Comparison of ENCODE assay signal across 28 cellular contexts in genomic region chr9:132748450-132748849, GRCh38.
DNase-seq lines count a peak whose midpoint lies in the region; ATAC-seq and TF ChIP-seq lines count a peak whose summit lies in the region.
"Had no signal": no experiment of that assay in that cellular context is flagged by ENCODE, and none has a peak within 500 bp of the region (broad histone marks: within the 10 kb centered on the region; RNA-seq: fewer than 3 reads in every experiment).

No MANE protein-coding gene starts in this region.

- DNase-seq in Ammon's horn (ENCODE audit: low spot score) (peak; percentile 32), cerebellum (ENCODE audit: low spot score) (peak; percentile 38), neural crest cell (ENCODE audit: low read depth, low spot score) (no peak), stomach (no peak)
- DNase-seq: ACHN; activated CD4-positive, alpha-beta T cell treated with anti-CD3 and anti-CD28 coated beads for 36 hours; activated gamma-delta T cell treated with Interleukin-2 at 50 U/mL for 16 hours; activated naive CD8-positive, alpha-beta T cell treated with anti-CD3 and anti-CD28 coated beads, Interleukin-2, amount 10 ng/mL, durations not matched to agents 7 days and 5 days; activated T-cell treated with anti-CD3 and anti-CD28 coated beads, Interleukin-2, amount 50 U/mL, for 24 hours; CD8-positive, alpha-beta memory T cell; DMS153; NCI-H1436 treated with DMSO at 0.1 percent for 48 hours; NCI-H510A; nephron progenitor cell; ovary; retina; small intestine; stimulated activated naive CD4-positive, alpha-beta T cell; SW 1271; T1000; testis; uterus had no signal

- H3K4me1 ChIP-seq in HEK293 (ENCODE audit: control insufficient read depth, insufficient read depth, low read length) (peaks cover 28% of the 10 kb centered on the region), stomach (peaks cover 0 to 18% (median 9%) of the 10 kb centered on the region in 4 donors)
- H3K4me1 ChIP-seq: testis, uterus had no signal

- POLR2A ChIA-PET in HEK293 (lab: Yijun Ruan, JAX), result no interaction called here

- no peaks in the 10 kb centered on the region for H3K36me3 Mint-ChIP-seq in neural crest cell (ENCODE audit: low read depth)
- H3K36me3 Mint-ChIP-seq: activated naive CD8-positive, alpha-beta T cell treated with anti-CD3 and anti-CD28 coated beads, Interleukin-2, amount 10 ng/mL, durations not matched to agents 7 days and 5 days; CD8-positive, alpha-beta memory T cell had no signal

- H3K4me3 ChIP-seq in HEK293 (ENCODE audit: low read depth, low read length) (no peak overlapping the region), stomach (no peak overlapping the region)
- H3K4me3 ChIP-seq: GM23338, ovary, testis, uterus had no signal

- H3K27me3 ChIP-seq in stomach, result peaks cover 0 to 28% (median 23%) of the 10 kb centered on the region in 3 donors
- H3K27me3 ChIP-seq: ovary, testis had no signal

- peaks cover 49% of the 10 kb centered on the region for H3K27me3 Mint-ChIP-seq in neural crest cell (ENCODE audit: low read depth)

- H3K36me3 ChIP-seq in HEK293 (ENCODE audit: control insufficient read depth in 2 of 2, insufficient read depth in 1 of 2, low read length in 2 of 2) (no peaks in the 10 kb centered on the region), stomach (no peaks in the 10 kb centered on the region)
- H3K36me3 ChIP-seq: ovary, uterus had no signal

- CTCF ChIA-PET in HEK293 (lab: Yijun Ruan, JAX), result interaction anchor here (0.6 to 0.7 kb wide), 2 partner anchors 141 to 154 kb away, joined by 3 read pairs; no protein-coding TSS in a partner anchor

- H3K27ac ChIP-seq in HEK293 (ENCODE audit: extremely low read depth, low read depth, low read length) (no peak overlapping the region), stomach (no peak overlapping the region)
- H3K27ac ChIP-seq: ovary, testis, uterus, VCaP had no signal

- H3K9me3 ChIP-seq in HEK293 (ENCODE audit: control insufficient read depth, insufficient read depth, low read depth, low read length), result no peaks in the 10 kb centered on the region
- H3K9me3 ChIP-seq in stomach, result no peaks in the 10 kb centered on the region
- H3K9me3 ChIP-seq: ovary, testis, uterus had no signal

- TF ChIP-seq POLR2A in stomach (IDR thresholded peaks at IDR 0.05), result no peak

- no peak for TF ChIP-seq EP300 in stomach (IDR thresholded peaks at IDR 0.05)

- WGBS in stomach, 5 donors, result 46 to 55% (median 51%) methylated on average over 5 of the region's 5 CpGs

- peaks cover 32% of the 10 kb centered on the region for H3K4me1 Mint-ChIP-seq in neural crest cell

- H3K9me3 Mint-ChIP-seq in neural crest cell, result no peaks in the 10 kb centered on the region
- H3K9me3 Mint-ChIP-seq: activated naive CD8-positive, alpha-beta T cell treated with anti-CD3 and anti-CD28 coated beads, Interleukin-2, amount 10 ng/mL, durations not matched to agents 7 days and 5 days; activated T-cell treated with anti-CD3 and anti-CD28 coated beads, Interleukin-2, amount 50 U/mL, for 24 hours; CD8-positive, alpha-beta memory T cell; GM23338; IgD-negative memory B cell; nephron progenitor cell had no signal

- H3K27ac Mint-ChIP-seq in neural crest cell (ENCODE audit: unreplicated experiment), result peak overlapping the region; percentile 75
- H3K27ac Mint-ChIP-seq: activated CD4-positive, alpha-beta T cell treated with anti-CD3 and anti-CD28 coated beads for 36 hours; activated naive CD8-positive, alpha-beta T cell treated with anti-CD3 and anti-CD28 coated beads, Interleukin-2, amount 10 ng/mL, durations not matched to agents 7 days and 5 days; activated T-cell treated with anti-CD3 and anti-CD28 coated beads, Interleukin-2, amount 50 U/mL, for 24 hours; GM23338; IgD-negative memory B cell; nephron progenitor cell had no signal

- TF ChIP-seq CTCF in HEK293 (tag by site-specific recombination; IDR thresholded peaks at IDR 0.05) (no peak), neural crest cell (conservative IDR thresholded peaks at IDR 0.05) (no peak), stomach (IDR thresholded peaks at IDR 0.05) (no peak)

- ATAC-seq in GM18909 (IDR thresholded peaks at IDR 0.05; ENCODE audit: poor library complexity, unreplicated experiment), result no peak
- no peak for ATAC-seq in GM18498 (IDR thresholded peaks at IDR 0.05; ENCODE audit: unreplicated experiment)
- ATAC-seq: activated CD4-positive, alpha-beta T cell treated with anti-CD3 and anti-CD28 coated beads for 36 hours; GM23338 had no signal

- no peak overlapping the region for H3K4me3 Mint-ChIP-seq in neural crest cell
- H3K4me3 Mint-ChIP-seq: activated CD4-positive, alpha-beta T cell treated with anti-CD3 and anti-CD28 coated beads for 36 hours; activated naive CD8-positive, alpha-beta T cell treated with anti-CD3 and anti-CD28 coated beads, Interleukin-2, amount 10 ng/mL, durations not matched to agents 7 days and 5 days; activated T-cell treated with anti-CD3 and anti-CD28 coated beads, Interleukin-2, amount 50 U/mL, for 24 hours; CD8-positive, alpha-beta memory T cell; GM23338; IgD-negative memory B cell; nephron progenitor cell had no signal

- intact Hi-C loops in stomach (cut with DNase I; ENCODE audit: low total_unique reads), result no loop called here

TF ChIP-seq in HEK293, 187 proteins besides CTCF, POLR2A, EP300 and RAD21:
- 0 out of 2 replicates have a peak, but pooled peaks have one; percentile 48 for TF ChIP-seq SCRT1 (tag by site-specific recombination; IDR thresholded peaks at IDR 0.05; ENCODE audit: borderline replicate concordance)
- no peak for TF ChIP-seq ZSCAN4 (tag by site-specific recombination; IDR thresholded peaks at IDR 0.05)
- no peak for TF ChIP-seq MZF1 (tag by site-specific recombination; IDR thresholded peaks at IDR 0.05; ENCODE audit: borderline replicate concordance)
- TF ChIP-seq ZNF335 (tag by site-specific recombination; conservative IDR thresholded peaks at IDR 0.05), result peak; percentile 40
- TF ChIP-seq GLIS1 (tag by site-specific recombination; IDR thresholded peaks at IDR 0.05), result peak; percentile 91
TF ChIP-seq in HEK293: peak in this region for 3.

Comparison
In these comparisons a context has a peak if more than half of its experiments do, and no peak if none do; other contexts are left out.
1. DNase-seq: peak in Ammon's horn (single experiment) and cerebellum (single experiment); none in neural crest cell (single experiment) and stomach (single experiment).